ENCODE assay signal across 28 cellular contexts in genomic region chr7:115249080-115249479, GRCh38.
DNase-seq lines count a peak whose midpoint lies in the region; ATAC-seq, FAIRE-seq and TF ChIP-seq lines count a peak whose summit lies in the region.
"Had no signal": no experiment of that assay in that cellular context is flagged by ENCODE, and none has a peak within 500 bp of the region (broad histone marks: within the 10 kb centered on the region; RNA-seq: fewer than 3 reads in every experiment).

No MANE protein-coding gene starts in this region.

- peaks cover 7% of the 10 kb centered on the region for H3K4me1 ChIP-seq in keratinocyte (ENCODE audit: control insufficient read depth, extremely low read depth, insufficient read depth, low read length)
- H3K4me1 ChIP-seq: ascending aorta, HAP-1, pancreas, suprapubic skin, uterus had no signal

- no peak for FAIRE-seq in keratinocyte (lab: Jason Lieb, UNC)
- FAIRE-seq: pancreas had no signal

- ATAC-seq in GM21360 (IDR thresholded peaks at IDR 0.05; ENCODE audit: unreplicated experiment) = no peak
- ATAC-seq: activated CD8-positive, alpha-beta T cell treated with anti-CD3 and anti-CD28 coated beads for 36 hours; CD8-positive, alpha-beta T cell; pancreas; right cardiac atrium; SK-N-SH treated with all-trans-retinoic acid at 6 μM for 48 hours had no signal

- H2AFZ ChIP-seq in keratinocyte (ENCODE audit: control insufficient read depth, low read length) = peak overlapping the region; percentile 17

- no peaks in the 10 kb centered on the region for H3K36me3 ChIP-seq in keratinocyte (ENCODE audit: control insufficient read depth in 2 of 2, extremely low read depth in 1 of 2, insufficient read depth in 2 of 2, low read length in 2 of 2)
- H3K36me3 ChIP-seq: ascending aorta, HAP-1, pancreas, suprapubic skin, uterus had no signal

- no peaks in the 10 kb centered on the region for H3K9me3 ChIP-seq in keratinocyte (ENCODE audit: control insufficient read depth, low read depth, low read length)
- H3K9me3 ChIP-seq: ascending aorta, HAP-1, pancreas, uterus had no signal

- H3K9ac ChIP-seq in keratinocyte (ENCODE audit: control insufficient read depth, extremely low read depth, insufficient read depth, low read length) = no peak overlapping the region
- H3K9ac ChIP-seq: KMS-11 had no signal

- H3K4me3 ChIP-seq in AG10803 (ENCODE audit: low read length) (no peak overlapping the region), keratinocyte (ENCODE audit: control insufficient read depth in 2 of 3, extremely low read depth in 1 of 3, insufficient read depth in 2 of 3, low read depth in 1 of 3, low read length in 3 of 3) (no peak overlapping the region)
- H3K4me3 ChIP-seq: ascending aorta, HAP-1, pancreas, suprapubic skin, uterus had no signal

- no peaks in the 10 kb centered on the region for H4K20me1 ChIP-seq in keratinocyte (ENCODE audit: control insufficient read depth, extremely low read depth, insufficient read depth, low read length)

- H3K9me1 ChIP-seq in keratinocyte (ENCODE audit: control insufficient read depth, extremely low read depth, insufficient read depth, low read length) = no peaks in the 10 kb centered on the region

- H3K27me3 ChIP-seq in keratinocyte (ENCODE audit: control insufficient read depth, extremely low read depth, insufficient read depth, low read length) = no peaks in the 10 kb centered on the region
- H3K27me3 ChIP-seq: ascending aorta, pancreas, suprapubic skin, uterus had no signal

- DNase-seq in AG10803 (ENCODE audit: low read depth) = peak; percentile 80
- peak; percentile 17 for DNase-seq in HPDE6-E6E7 (ENCODE audit: extremely low spot score)
- DNase-seq in dermis blood vessel endothelial cell = peak; percentile 22
- DNase-seq in keratinocyte (ENCODE audit: low read depth, low spot score) = no peak
- no peak for DNase-seq in globus pallidus (ENCODE audit: low spot score)
- no peak for DNase-seq in NCI-H1105 (lab: John Stamatoyannopoulos, UW)
- no peak for DNase-seq in SIG-M5 treated with dmso at 0.1 percent for 504 hours (lab: John Stamatoyannopoulos, UW; ENCODE audit: unreplicated experiment)
- DNase-seq: ACHN; activated CD8-positive, alpha-beta T cell treated with anti-CD3 and anti-CD28 coated beads for 36 hours; activated naive CD4-positive, alpha-beta T cell treated with anti-CD3 and anti-CD28 coated beads, Interleukin-2, amount 10 ng/mL, durations not matched to agents 7 days and 5 days; activated T-cell treated with anti-CD3 and anti-CD28 coated beads, Interleukin-2, amount 50 U/mL, for 1 hour; CD8-positive, alpha-beta T cell; cerebellar nuclear complex; effector CD8-positive, alpha-beta T cell; kidney glomerular epithelial cell; naive B cell; NCI-H1092 treated with DMSO at 0.1 percent for 48 hours; NCI-H2081; pancreas; right cardiac atrium; T1000; uterus had no signal

- TF ChIP-seq CTCF in AG10803 (conservative IDR thresholded peaks at IDR 0.05; ENCODE audit: low read length) = no peak
- no peak for TF ChIP-seq CTCF in keratinocyte (optimal IDR thresholded peaks at IDR 0.05 in 1 of 3, IDR thresholded peaks at IDR 0.05 in 1 of 3, conservative IDR thresholded peaks at IDR 0.05 in 1 of 3; ENCODE audit: extremely low read depth in 1 of 3, insufficient read depth in 2 of 3, low read length in 3 of 3)

- H3K79me2 ChIP-seq in keratinocyte (ENCODE audit: control insufficient read depth, insufficient read depth, low read length) = no peaks in the 10 kb centered on the region

- dilution Hi-C loops in keratinocyte (cut with MboI; ENCODE audit: extremely low pct_ligation_motif_present, low sequenced_read_pairs) = no loop called here

- H3K4me2 ChIP-seq in keratinocyte (ENCODE audit: control insufficient read depth, extremely low read depth, insufficient read depth, low read depth, low read length) = peak overlapping the region; percentile 26
- H3K4me2 ChIP-seq: KMS-11 had no signal

- no peak overlapping the region for H3K27ac ChIP-seq in keratinocyte (ENCODE audit: control insufficient read depth, insufficient read depth, low read length)
- H3K27ac ChIP-seq: ascending aorta, KMS-11, pancreas, suprapubic skin, uterus had no signal

Comparison
In these comparisons a context has a peak if more than half of its experiments do, and no peak if none do; other contexts are left out.
1. DNase-seq: peak in AG10803 (single experiment), HPDE6-E6E7 (single experiment) and dermis blood vessel endothelial cell (single experiment); none in keratinocyte (single experiment), globus pallidus (single experiment), NCI-H1105 (single experiment) and SIG-M5 treated with dmso at 0.1 percent for 504 hours (single experiment).